ENCODE assay signal across 9 cellular contexts in the genomic region with DNA sequence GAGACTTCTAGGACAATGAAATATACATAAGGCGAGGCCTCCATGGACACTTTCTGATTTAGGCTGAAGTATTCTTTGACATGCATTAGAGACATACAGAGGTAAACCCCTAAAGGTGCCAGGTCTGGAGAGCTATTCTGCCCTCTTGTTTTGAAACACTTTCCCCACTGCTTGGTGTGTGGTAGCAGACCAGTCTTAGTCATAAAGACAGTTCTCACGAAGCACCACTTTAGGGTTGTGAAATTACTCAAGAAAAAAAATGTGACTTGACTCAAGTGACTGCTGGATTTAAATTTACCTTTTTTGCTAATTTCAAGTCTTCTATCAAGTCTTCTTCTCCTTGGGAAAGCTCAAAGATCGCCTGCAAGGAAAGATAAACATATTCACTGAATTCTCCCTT. TPM values are rescaled to one million over a fixed set of nuclear protein-coding genes. Genes with fewer than 3 reads are reported as not detected.
DNase-seq lines count a peak whose midpoint lies in the region; ATAC-seq lines count a peak whose summit lies in the region.
"Had no signal": no experiment of that assay in that cellular context is flagged by ENCODE, and none has a peak within 500 bp of the region (broad histone marks: within the 10 kb centered on the region; RNA-seq: fewer than 3 reads in every experiment).

No MANE protein-coding gene starts in this region.

- H3K9me3 Mint-ChIP-seq in effector memory CD8-positive, alpha-beta T cell: no peaks in the 10 kb centered on the region

- peak overlapping the region; percentile 97 to 100 for H3K27ac Mint-ChIP-seq in effector memory CD8-positive, alpha-beta T cell

- H3K36me3 Mint-ChIP-seq in effector memory CD8-positive, alpha-beta T cell (ENCODE audit: insufficient read depth): peaks cover 83% of the 10 kb centered on the region

- DNase-seq in Daoy (ENCODE audit: low read depth) (peak; percentile 7), NCI-H2107 (lab: John Stamatoyannopoulos, UW) (no peak), A172 (ENCODE audit: low spot score) (no peak), NCI-H524 treated with DMSO at 0.1 percent for 48 hours (lab: John Stamatoyannopoulos, UW) (no peak), NCI-H524 (lab: John Stamatoyannopoulos, UW) (no peak)
- peak; percentile 14 to 28 (median 21) for DNase-seq in effector memory CD8-positive, alpha-beta T cell

- peaks cover 45 to 59% of the 10 kb centered on the region in 2 donors for H3K4me1 Mint-ChIP-seq in effector memory CD8-positive, alpha-beta T cell (ENCODE audit: low read depth in 2 of 2)

- peak; percentile 69 for ATAC-seq in GM21360 (IDR thresholded peaks at IDR 0.05; ENCODE audit: unreplicated experiment)
- ATAC-seq in HG03565 (IDR thresholded peaks at IDR 0.05; ENCODE audit: unreplicated experiment): peak; percentile 84
- ATAC-seq in effector memory CD8-positive, alpha-beta T cell (replicated peaks): peak; percentile 90

- no peaks in the 10 kb centered on the region for H3K27me3 Mint-ChIP-seq in effector memory CD8-positive, alpha-beta T cell

- peak overlapping the region; percentile 88 to 98 for H3K4me3 Mint-ChIP-seq in effector memory CD8-positive, alpha-beta T cell
- H3K4me3 Mint-ChIP-seq: neural crest cell had no signal

RNA-seq across cellular contexts. Expression of a gene that starts 48.5 kb away (rescaled TPM):
- 5.1 and 5.3 TPM in 2 replicates for total RNA-seq in Daoy (2014; rRNA removed; shearing (Covaris generic))
- total RNA-seq in A172 (2014; rRNA removed; shearing (Covaris generic)): 10.4 and 14.4 TPM in 2 replicates

Comparison
In these comparisons a context has a peak if more than half of its experiments do, and no peak if none do; other contexts are left out.
1. DNase-seq: peak in Daoy (single experiment) and effector memory CD8-positive, alpha-beta T cell (3 of 3); none in NCI-H2107 (single experiment), A172 (single experiment), NCI-H524 treated with DMSO at 0.1 percent for 48 hours (single experiment) and NCI-H524 (0 of 2).
2. Peak in every context shown above with its lines, with median percentiles within 50 percentile points of each other: ATAC-seq.